8 cellular contexts compared by ENCODE assay signal in the genomic region with DNA sequence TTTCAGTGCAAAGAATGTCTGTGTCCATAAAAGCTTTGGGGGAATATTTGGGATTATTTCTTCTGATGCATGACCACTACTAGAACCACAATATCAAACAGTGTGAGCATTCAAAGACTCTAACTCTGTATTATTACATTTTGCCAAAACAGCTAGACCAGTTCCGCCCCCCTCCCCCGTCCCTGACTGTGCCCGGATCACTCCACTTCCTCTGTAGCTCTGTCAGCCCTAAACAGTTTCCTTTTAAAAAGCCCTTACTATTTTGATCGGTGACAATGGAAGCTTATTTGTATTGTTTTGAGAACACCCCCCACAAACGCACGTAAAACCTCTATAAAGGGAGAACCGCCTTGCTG. TPM values are rescaled to one million over a fixed set of nuclear protein-coding genes. Genes with fewer than 3 reads are reported as not detected.
DNase-seq lines count a peak whose midpoint lies in the region; ATAC-seq and TF ChIP-seq lines count a peak whose summit lies in the region.

No MANE protein-coding gene starts in this region.

- H3K9me3 Mint-ChIP-seq in stimulated activated naive CD8-positive, alpha-beta T cell treated with anti-CD3 and anti-CD28 coated beads, Interleukin-15, amount 100 ng/mL, for 72 hours, result no peaks in the 10 kb centered on the region

- H3K9me3 ChIP-seq in Loucy (ENCODE audit: insufficient read depth, low read depth, low read length) (no peaks in the 10 kb centered on the region), iPS-18a (ENCODE audit: control insufficient read depth, low read depth, low read length) (no peaks in the 10 kb centered on the region)

- H3K36me3 ChIP-seq in BJ (ENCODE audit: control insufficient read depth, insufficient read depth, low read length) (no peaks in the 10 kb centered on the region), Loucy (ENCODE audit: insufficient read depth, low read length) (no peaks in the 10 kb centered on the region), iPS-18a (ENCODE audit: control insufficient read depth, low read depth, low read length) (no peaks in the 10 kb centered on the region)

- H3K4me3 ChIP-seq in BJ (ENCODE audit: low read depth, low read length), result peak overlapping the region; percentile 20
- H3K4me3 ChIP-seq in Loucy (ENCODE audit: low read length, poor library complexity, severe bottlenecking), result peak overlapping the region; percentile 82
- peak overlapping the region; percentile 75 for H3K4me3 ChIP-seq in iPS-18a (ENCODE audit: low read length)

- POLR2A ChIA-PET in BJ (lab: Charles Lee), result no interaction called here
- POLR2A ChIA-PET in GM10248 (lab: Yijun Ruan, JAX), result no interaction called here

- CTCF ChIA-PET in BJ (lab: Yijun Ruan, JAX) (interaction anchor here (1.1 to 8.3 kb wide), 3 partner anchors 10 to 50 kb away, joined by 3 to 58 read pairs (median 13); no protein-coding TSS in a partner anchor), GM10248 (lab: Yijun Ruan, JAX) (interaction anchor here (1.3 to 6.1 kb wide), 2 partner anchors 11 to 16 kb away, joined by 3 to 38 read pairs; no protein-coding TSS in a partner anchor)

- no peak for TF ChIP-seq CTCF in BJ (IDR thresholded peaks at IDR 0.05; ENCODE audit: insufficient read depth, low read depth, low read length)
- TF ChIP-seq CTCF in Loucy (conservative IDR thresholded peaks at IDR 0.05; ENCODE audit: low read length), result no peak
- no peak for TF ChIP-seq CTCF in GM10248 (IDR thresholded peaks at IDR 0.05; ENCODE audit: control extremely low read depth, extremely low read depth, low read depth, missing control alignments)

- H3K27ac Mint-ChIP-seq in stimulated activated naive CD8-positive, alpha-beta T cell treated with anti-CD3 and anti-CD28 coated beads, Interleukin-15, amount 100 ng/mL, for 72 hours, result peak overlapping the region; percentile 42 to 87

- no peaks in the 10 kb centered on the region for H3F3A ChIP-seq in Loucy (ENCODE audit: low read depth)

- H3K27ac ChIP-seq in angular gyrus (ENCODE audit: low read depth, low read length) (peak overlapping the region; percentile 74), iPS-18a (ENCODE audit: low read length) (no peak overlapping the region)

- H3K4me3 Mint-ChIP-seq in stimulated activated naive CD8-positive, alpha-beta T cell treated with anti-CD3 and anti-CD28 coated beads, Interleukin-15, amount 100 ng/mL, for 72 hours, result peak overlapping the region; percentile 90

- H2AFZ ChIP-seq in Loucy (ENCODE audit: low read length), result peak overlapping the region; percentile 99

- H4K20me1 ChIP-seq in Loucy (ENCODE audit: insufficient read depth, low read length, poor library complexity, severe bottlenecking), result no peaks in the 10 kb centered on the region

- H3K27me3 Mint-ChIP-seq in stimulated activated naive CD8-positive, alpha-beta T cell treated with anti-CD3 and anti-CD28 coated beads, Interleukin-15, amount 100 ng/mL, for 72 hours, result peaks cover 32% of the 10 kb centered on the region

- DNase-seq in BJ (ENCODE audit: low read depth), result no peak
- DNase-seq in stimulated activated naive CD8-positive, alpha-beta T cell treated with anti-CD3 and anti-CD28 coated beads, Interleukin-15, amount 100 ng/mL, for 72 hours, result no peak
- no peak for DNase-seq in GF-D8 (lab: John Stamatoyannopoulos, UW)
- no peak for DNase-seq in GM10248 (ENCODE audit: extremely low spot score)

- ATAC-seq in stimulated activated naive CD8-positive, alpha-beta T cell treated with anti-CD3 and anti-CD28 coated beads, Interleukin-15, amount 100 ng/mL, for 72 hours, result peak; percentile 76
- no peak for ATAC-seq in HG03045 (IDR thresholded peaks at IDR 0.05; ENCODE audit: unreplicated experiment)

- H3K9me2 ChIP-seq in Loucy (replicated peaks; ENCODE audit: low read depth, low read length), result no peaks in the 10 kb centered on the region

- H3K79me2 ChIP-seq in Loucy (ENCODE audit: insufficient read depth, low read length), result no peaks in the 10 kb centered on the region

- peak overlapping the region; percentile 83 for H3K9ac ChIP-seq in Loucy (ENCODE audit: low read depth, low read length, poor library complexity, severe bottlenecking)
- H3K9ac ChIP-seq in iPS-18a (ENCODE audit: low read length), result peak overlapping the region; percentile 75

- peak overlapping the region; percentile 79 for H3K4me2 ChIP-seq in Loucy (ENCODE audit: low read depth, low read length, poor library complexity, severe bottlenecking)

- peaks cover 10% of the 10 kb centered on the region for H3K27me3 ChIP-seq in BJ (ENCODE audit: control insufficient read depth, insufficient read depth, low read length)
- no peaks in the 10 kb centered on the region for H3K27me3 ChIP-seq in Loucy (ENCODE audit: insufficient read depth, low read length, poor library complexity, severe bottlenecking)
- peaks cover 6% of the 10 kb centered on the region for H3K27me3 ChIP-seq in iPS-18a (ENCODE audit: control insufficient read depth, insufficient read depth, low read length)

- peaks cover 22% of the 10 kb centered on the region for H3K4me1 Mint-ChIP-seq in stimulated activated naive CD8-positive, alpha-beta T cell treated with anti-CD3 and anti-CD28 coated beads, Interleukin-15, amount 100 ng/mL, for 72 hours

- H3K4me1 ChIP-seq in Loucy (ENCODE audit: insufficient read depth, low read length, poor library complexity, severe bottlenecking) (peaks cover 18% of the 10 kb centered on the region), iPS-18a (ENCODE audit: control insufficient read depth, low read depth, low read length) (peaks cover 17% of the 10 kb centered on the region)

RNA-seq across cellular contexts. Expression of a gene that starts 36.6 kb away (rescaled TPM):
- 1.1 and 3.3 TPM in 2 replicates for polyA plus RNA-seq in BJ (2011; rRNA removed)
- polyA minus RNA-seq in BJ (2011; rRNA and poly(A)+ RNA removed), result 4.1 and 5.9 TPM in 2 replicates

Comparison
In these comparisons a context has a peak if more than half of its experiments do, and no peak if none do; other contexts are left out.
1. H3K4me3 ChIP-seq: peak in every context shown above with its lines; median percentile 82 in Loucy; 75 in iPS-18a; 20 in BJ.